1 cellular context compared by ENCODE assay signal in the genomic region with DNA sequence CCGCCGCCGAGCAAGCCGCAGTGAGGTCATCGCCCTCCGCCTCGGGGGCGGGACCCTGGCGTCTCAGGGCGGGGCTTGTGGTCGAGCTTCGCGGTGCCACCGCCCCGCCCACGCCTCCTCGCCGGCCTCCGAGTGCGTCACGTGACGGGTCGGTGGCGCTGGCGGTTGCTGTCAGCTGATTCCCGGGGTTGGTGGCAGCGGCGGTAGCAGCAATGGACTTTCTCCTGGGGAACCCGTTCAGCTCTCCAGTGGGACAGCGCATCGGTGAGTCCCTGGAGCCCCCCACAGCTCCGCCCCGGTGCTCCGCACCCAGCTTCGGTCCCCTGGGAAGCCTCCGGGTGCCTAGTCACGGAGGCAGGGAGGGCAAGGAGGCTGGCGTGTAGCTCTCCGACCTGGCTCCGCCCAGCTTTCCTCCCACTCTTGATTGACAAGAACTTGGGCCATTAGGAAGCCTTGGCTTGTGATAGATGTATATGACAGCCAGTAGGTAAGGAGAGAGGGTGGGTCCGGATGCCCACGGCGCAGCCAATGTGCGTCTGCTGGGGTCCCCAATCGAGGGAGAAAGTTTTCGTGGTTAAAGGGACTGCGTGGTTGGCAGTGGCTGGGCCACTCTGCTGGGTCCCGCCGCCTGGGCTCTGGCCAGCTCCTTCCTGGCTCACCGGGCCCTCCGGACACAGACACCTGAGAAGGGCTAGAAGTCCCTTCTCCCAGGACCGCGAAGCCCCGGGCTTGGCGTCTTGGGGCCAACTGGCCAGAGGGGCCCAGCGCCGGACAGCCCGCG.
TF ChIP-seq lines count a peak whose summit lies in the region.

Gene TOM1 (plus strand): TSS at position 178 of the 781 bp plus-strand sequence. CDS start 35 bp downstream, at position 213.

TF ChIP-seq in K562, 482 proteins besides CTCF, POLR2A, EP300 and RAD21 (continued from another document and continues in another):
- TF ChIP-seq ZBTB7A (IDR thresholded peaks at IDR 0.05; ENCODE audit: borderline replicate concordance, control insufficient read depth, low read depth, low read length), result peak; percentile 36; the same call in 1 of the 2 replicates
- TF ChIP-seq DPF2 (IDR thresholded peaks at IDR 0.05), result no peak
- TF ChIP-seq ARID4B (CRISPR knock-in tag; IDR thresholded peaks at IDR 0.05), result peak; percentile 78; the same call in 1 of the 2 replicates
- no peak for TF ChIP-seq HEY1 (CRISPR knock-in tag; IDR thresholded peaks at IDR 0.05; ENCODE audit: borderline replicate concordance)
- peak; percentile 45 to 68; a peak in 3 of 4 replicates for TF ChIP-seq NRF1 (conservative IDR thresholded peaks at IDR 0.05 in 1 of 2, IDR thresholded peaks at IDR 0.05 in 1 of 2)
- no peak for TF ChIP-seq DDX20 (tag; IDR thresholded peaks at IDR 0.05; ENCODE audit: low read depth)
- TF ChIP-seq, protein P1, sequence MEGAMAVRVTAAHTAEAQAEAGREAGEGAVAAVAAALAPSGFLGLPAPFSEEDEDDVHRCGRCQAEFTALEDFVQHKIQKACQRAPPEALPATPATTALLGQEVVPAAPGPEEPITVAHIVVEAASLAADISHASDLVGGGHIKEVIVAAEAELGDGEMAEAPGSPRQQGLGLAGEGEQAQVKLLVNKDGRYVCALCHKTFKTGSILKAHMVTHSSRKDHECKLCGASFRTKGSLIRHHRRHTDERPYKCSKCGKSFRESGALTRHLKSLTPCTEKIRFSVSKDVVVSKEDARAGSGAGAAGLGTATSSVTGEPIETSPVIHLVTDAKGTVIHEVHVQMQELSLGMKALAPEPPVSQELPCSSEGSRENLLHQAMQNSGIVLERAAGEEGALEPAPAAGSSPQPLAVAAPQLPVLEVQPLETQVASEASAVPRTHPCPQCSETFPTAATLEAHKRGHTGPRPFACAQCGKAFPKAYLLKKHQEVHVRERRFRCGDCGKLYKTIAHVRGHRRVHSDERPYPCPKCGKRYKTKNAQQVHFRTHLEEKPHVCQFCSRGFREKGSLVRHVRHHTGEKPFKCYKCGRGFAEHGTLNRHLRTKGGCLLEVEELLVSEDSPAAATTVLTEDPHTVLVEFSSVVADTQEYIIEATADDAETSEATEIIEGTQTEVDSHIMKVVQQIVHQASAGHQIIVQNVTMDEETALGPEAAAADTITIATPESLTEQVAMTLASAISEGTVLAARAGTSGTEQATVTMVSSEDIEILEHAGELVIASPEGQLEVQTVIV (CRISPR knock-in tag; IDR thresholded peaks at IDR 0.05; ENCODE audit: borderline replicate concordance), result no peak
- TF ChIP-seq ZBTB40 (IDR thresholded peaks at IDR 0.05), result 0 out of 2 replicates have a peak, but pooled peaks have one; percentile 59
- TF ChIP-seq ZBTB40 (CRISPR knock-in tag; IDR thresholded peaks at IDR 0.05), result no peak
- TF ChIP-seq HDAC1 (IDR thresholded peaks at IDR 0.05), result peak in 1 of 2 experiments; percentile 95; a peak in 2 of 4 replicates
- TF ChIP-seq TOE1 (IDR thresholded peaks at IDR 0.05; ENCODE audit: borderline replicate concordance), result peak; percentile 99
- no peak for TF ChIP-seq TOE1 (CRISPR knock-in tag; IDR thresholded peaks at IDR 0.05; ENCODE audit: borderline replicate concordance, low read depth)
- TF ChIP-seq, protein P2, sequence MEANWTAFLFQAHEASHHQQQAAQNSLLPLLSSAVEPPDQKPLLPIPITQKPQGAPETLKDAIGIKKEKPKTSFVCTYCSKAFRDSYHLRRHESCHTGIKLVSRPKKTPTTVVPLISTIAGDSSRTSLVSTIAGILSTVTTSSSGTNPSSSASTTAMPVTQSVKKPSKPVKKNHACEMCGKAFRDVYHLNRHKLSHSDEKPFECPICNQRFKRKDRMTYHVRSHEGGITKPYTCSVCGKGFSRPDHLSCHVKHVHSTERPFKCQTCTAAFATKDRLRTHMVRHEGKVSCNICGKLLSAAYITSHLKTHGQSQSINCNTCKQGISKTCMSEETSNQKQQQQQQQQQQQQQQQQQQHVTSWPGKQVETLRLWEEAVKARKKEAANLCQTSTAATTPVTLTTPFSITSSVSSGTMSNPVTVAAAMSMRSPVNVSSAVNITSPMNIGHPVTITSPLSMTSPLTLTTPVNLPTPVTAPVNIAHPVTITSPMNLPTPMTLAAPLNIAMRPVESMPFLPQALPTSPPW (CRISPR knock-in tag; IDR thresholded peaks at IDR 0.05), result peak; percentile 41
- no peak for TF ChIP-seq HNRNPL (IDR thresholded peaks at IDR 0.05; ENCODE audit: low read depth, low read length)
- TF ChIP-seq MCM5 (IDR thresholded peaks at IDR 0.05; ENCODE audit: low read depth), result no peak
- TF ChIP-seq, protein P3, sequence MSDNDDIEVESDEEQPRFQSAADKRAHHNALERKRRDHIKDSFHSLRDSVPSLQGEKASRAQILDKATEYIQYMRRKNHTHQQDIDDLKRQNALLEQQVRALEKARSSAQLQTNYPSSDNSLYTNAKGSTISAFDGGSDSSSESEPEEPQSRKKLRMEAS (CRISPR knock-in tag; IDR thresholded peaks at IDR 0.05), result peak; percentile 38; the same call in 1 of the 2 replicates
- no peak for TF ChIP-seq ZC3H4 (CRISPR knock-in tag; IDR thresholded peaks at IDR 0.05; ENCODE audit: borderline replicate concordance)
- peak; percentile 31; the same call in 1 of the 2 replicates for TF ChIP-seq RNF2 (IDR thresholded peaks at IDR 0.05)
- TF ChIP-seq ZNF75A (CRISPR knock-in tag; IDR thresholded peaks at IDR 0.05), result no peak
- no peak for TF ChIP-seq POLR2H (tag; IDR thresholded peaks at IDR 0.05; ENCODE audit: low read depth)
- TF ChIP-seq L3MBTL2 (IDR thresholded peaks at IDR 0.05), result peak; percentile 64
- TF ChIP-seq ZC3H8 (IDR thresholded peaks at IDR 0.05), result no peak
- TF ChIP-seq KLF1 (tag; IDR thresholded peaks at IDR 0.05), result no peak
- no peak for TF ChIP-seq ZNF764 (CRISPR knock-in tag; IDR thresholded peaks at IDR 0.05; ENCODE audit: low read depth)
- TF ChIP-seq SMAD2 (IDR thresholded peaks at IDR 0.05; ENCODE audit: low read depth, low read length), result no peak
- TF ChIP-seq ZNF592 (IDR thresholded peaks at IDR 0.05), result no peak
- no peak for TF ChIP-seq ZFP36 (IDR thresholded peaks at IDR 0.05; ENCODE audit: low read depth, low read length, partially characterized antibody)
- TF ChIP-seq ATF7 (IDR thresholded peaks at IDR 0.05), result peak; percentile 95; the same call in 1 of the 2 replicates
- peak; percentile 85 for TF ChIP-seq HMGN3 (IDR thresholded peaks at IDR 0.05; ENCODE audit: borderline replicate concordance, extremely low read depth, insufficient read length, low read depth, low read length)
- TF ChIP-seq KHSRP (IDR thresholded peaks at IDR 0.05), result no peak
